ENCODE assay signal across 1 cellular context in the genomic region with DNA sequence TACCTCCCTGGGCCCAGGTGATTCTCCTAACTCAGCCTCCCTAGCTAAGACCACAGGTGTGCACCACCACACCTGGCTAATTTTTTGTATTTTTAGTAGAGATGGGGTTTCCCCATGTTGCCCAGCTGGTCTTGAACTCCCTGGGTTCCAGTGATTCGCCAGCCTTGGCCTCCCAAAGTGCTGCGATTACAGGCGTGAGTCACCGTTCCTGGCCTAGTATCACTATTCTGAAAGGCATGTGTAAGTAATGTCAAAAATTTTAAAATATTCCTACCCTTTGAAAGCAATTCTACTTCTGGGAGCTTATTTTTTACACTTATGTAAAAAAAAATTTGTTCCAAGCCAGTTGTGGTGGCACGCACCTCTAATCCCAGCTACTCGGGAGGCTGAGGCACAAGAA.
TF ChIP-seq lines count a peak whose summit lies in the region.

No MANE protein-coding gene starts in this region.

TF ChIP-seq in IMR-90, 13 proteins besides CTCF, POLR2A, EP300 and RAD21 (continued from another document):
- TF ChIP-seq, protein P1, sequence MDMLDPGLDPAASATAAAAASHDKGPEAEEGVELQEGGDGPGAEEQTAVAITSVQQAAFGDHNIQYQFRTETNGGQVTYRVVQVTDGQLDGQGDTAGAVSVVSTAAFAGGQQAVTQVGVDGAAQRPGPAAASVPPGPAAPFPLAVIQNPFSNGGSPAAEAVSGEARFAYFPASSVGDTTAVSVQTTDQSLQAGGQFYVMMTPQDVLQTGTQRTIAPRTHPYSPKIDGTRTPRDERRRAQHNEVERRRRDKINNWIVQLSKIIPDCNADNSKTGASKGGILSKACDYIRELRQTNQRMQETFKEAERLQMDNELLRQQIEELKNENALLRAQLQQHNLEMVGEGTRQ (IDR thresholded peaks at IDR 0.05; ENCODE audit: low read depth, low read length): no peak
- TF ChIP-seq RFX5 (IDR thresholded peaks at IDR 0.05; ENCODE audit: low read depth, low read length) (no peak), CEBPB (IDR thresholded peaks at IDR 0.05; ENCODE audit: low read depth, low read length) (no peak), SMC3 (IDR thresholded peaks at IDR 0.05; ENCODE audit: low read depth, low read length) (no peak), NFE2L2 (IDR thresholded peaks at IDR 0.05; ENCODE audit: low read depth, low read length) (no peak), MXI1 (IDR thresholded peaks at IDR 0.05; ENCODE audit: borderline replicate concordance, low read depth, low read length) (no peak), MAZ (IDR thresholded peaks at IDR 0.05; ENCODE audit: borderline replicate concordance, low read depth, low read length) (no peak), MAFK (IDR thresholded peaks at IDR 0.05; ENCODE audit: low read depth, low read length) (no peak)
TF ChIP-seq in IMR-90: peak in this region for 0.
